13 cellular contexts compared by ENCODE assay signal in the genomic region with DNA sequence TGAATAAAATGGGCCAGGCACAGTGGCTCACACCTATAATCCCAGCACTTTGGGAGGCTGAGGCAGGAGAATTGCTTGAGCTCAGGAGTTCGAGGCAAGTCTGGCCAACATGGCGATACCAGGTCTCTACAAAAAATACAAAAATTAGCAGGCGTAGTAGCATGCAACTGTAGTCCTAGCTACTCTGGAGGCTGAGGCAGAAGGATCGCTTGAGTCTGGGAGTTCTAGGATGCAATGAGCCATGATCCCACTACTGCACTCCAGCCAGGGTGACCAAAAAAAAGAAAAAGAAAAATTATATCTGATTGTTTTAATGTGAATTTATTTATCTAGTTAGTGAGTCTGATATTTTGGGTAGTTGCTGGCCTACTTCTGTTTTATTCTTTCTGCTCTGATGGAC. TPM values are rescaled to one million over a fixed set of nuclear protein-coding genes. Genes with fewer than 3 reads are reported as not detected.
DNase-seq lines count a peak whose midpoint lies in the region; ATAC-seq and TF ChIP-seq lines count a peak whose summit lies in the region.
"Had no signal": no experiment of that assay in that cellular context is flagged by ENCODE, and none has a peak within 500 bp of the region (broad histone marks: within the 10 kb centered on the region; RNA-seq: fewer than 3 reads in every experiment).

No MANE protein-coding gene starts in this region.

- H3K4me1 ChIP-seq in PC-3 (ENCODE audit: insufficient read depth, low read length), result no peaks in the 10 kb centered on the region

- no peak overlapping the region for H3K27ac ChIP-seq in PC-3 (ENCODE audit: low read length)
- H3K27ac ChIP-seq: C4-2B, SK-N-MC had no signal

- no peaks in the 10 kb centered on the region for H3K9me3 Mint-ChIP-seq in dendritic cell treated with granulocyte-macrophage colony-stimulating factor and Interleukin-4, amounts not matched to agents 40 ng/mL and 50 ng/mL, for 4 days
- H3K9me3 Mint-ChIP-seq in type B pancreatic cell, result no peaks in the 10 kb centered on the region
- H3K9me3 Mint-ChIP-seq: memory B cell, naive B cell had no signal

- H3K4me3 Mint-ChIP-seq in dendritic cell treated with granulocyte-macrophage colony-stimulating factor and Interleukin-4, amounts not matched to agents 40 ng/mL and 50 ng/mL, for 4 days, result no peak overlapping the region
- H3K4me3 Mint-ChIP-seq in type B pancreatic cell, result no peak overlapping the region

- no peaks in the 10 kb centered on the region for H3F3A ChIP-seq in PC-3 (ENCODE audit: low read length, unreplicated experiment)

- peak overlapping the region; percentile 73; the same call in 1 of the 2 replicates for H3K4me2 ChIP-seq in PC-3 (ENCODE audit: low read length)

- peak; percentile 46 for DNase-seq in activated effector memory CD4-positive, alpha-beta T cell treated with anti-CD3 and anti-CD28 coated beads, Interleukin-2, amount 50 U/mL, for 16 hours
- DNase-seq in activated effector memory CD4-positive, alpha-beta T cell treated with Interleukin-2 at 50 U/mL for 16 hours, result no peak
- DNase-seq in PC-3 (no peak), type B pancreatic cell (ENCODE audit: extremely low spot score, unreplicated experiment) (no peak), NCI-H1930 (lab: John Stamatoyannopoulos, UW) (no peak), CD1c-positive myeloid dendritic cell (ENCODE audit: extremely low spot score) (no peak)
- no peak for DNase-seq in NK-92 treated with Interleukin-12 subunit alpha and Interleukin-12 subunit beta, amount 100 ng/mL, for 24 hours (lab: John Stamatoyannopoulos, UW)

- no peaks in the 10 kb centered on the region for H3K9me2 ChIP-seq in PC-3 (replicated peaks; ENCODE audit: low read length)

- POLR2A ChIA-PET in PC-3 (lab: Charles Lee; ENCODE audit: unreplicated experiment), result interaction anchor here (1.1 kb wide), 1 partner anchor 272 kb away, joined by 4 read pairs; no protein-coding TSS in a partner anchor

- no peaks in the 10 kb centered on the region for H3K36me3 Mint-ChIP-seq in dendritic cell treated with granulocyte-macrophage colony-stimulating factor and Interleukin-4, amounts not matched to agents 40 ng/mL and 50 ng/mL, for 4 days (ENCODE audit: low read depth)
- H3K36me3 Mint-ChIP-seq in type B pancreatic cell, result no peaks in the 10 kb centered on the region
- H3K36me3 Mint-ChIP-seq: memory B cell, naive B cell had no signal

- H3K27me3 Mint-ChIP-seq in dendritic cell treated with granulocyte-macrophage colony-stimulating factor and Interleukin-4, amounts not matched to agents 40 ng/mL and 50 ng/mL, for 4 days, result peaks cover 4% of the 10 kb centered on the region
- no peaks in the 10 kb centered on the region for H3K27me3 Mint-ChIP-seq in type B pancreatic cell

- H3K36me3 ChIP-seq in PC-3 (ENCODE audit: low read depth, low read length), result no peaks in the 10 kb centered on the region

- no peak overlapping the region for H3K4me3 ChIP-seq in PC-3 (ENCODE audit: low read length)
- H3K4me3 ChIP-seq: adrenal gland, SK-N-MC had no signal

- H3K79me2 ChIP-seq in PC-3 (ENCODE audit: low read length), result no peaks in the 10 kb centered on the region

- H3K9me3 ChIP-seq in PC-3 (ENCODE audit: low read length), result no peaks in the 10 kb centered on the region
- H3K9me3 ChIP-seq: adrenal gland had no signal

- CTCF ChIA-PET in PC-3 (lab: Charles Lee), result interaction anchor here (1.3 kb wide), 1 partner anchor 118 kb away, joined by 3 read pairs; no protein-coding TSS in a partner anchor

- no peak overlapping the region for H2AFZ ChIP-seq in PC-3 (ENCODE audit: low read length)

- H3K4me1 Mint-ChIP-seq in dendritic cell treated with granulocyte-macrophage colony-stimulating factor and Interleukin-4, amounts not matched to agents 40 ng/mL and 50 ng/mL, for 4 days (ENCODE audit: low read depth), result peaks cover 6% of the 10 kb centered on the region
- peaks cover 6% of the 10 kb centered on the region for H3K4me1 Mint-ChIP-seq in type B pancreatic cell (ENCODE audit: unreplicated experiment)

- TF ChIP-seq CTCF in PC-3 (conservative IDR thresholded peaks at IDR 0.05; ENCODE audit: low read depth, low read length), result no peak
- TF ChIP-seq CTCF in type B pancreatic cell (conservative IDR thresholded peaks at IDR 0.05), result no peak

- H3K27ac Mint-ChIP-seq in dendritic cell treated with granulocyte-macrophage colony-stimulating factor and Interleukin-4, amounts not matched to agents 40 ng/mL and 50 ng/mL, for 4 days, result peak overlapping the region; percentile 24
- peak overlapping the region; percentile 5 for H3K27ac Mint-ChIP-seq in type B pancreatic cell
- H3K27ac Mint-ChIP-seq: memory B cell, naive B cell had no signal

- H3K9ac ChIP-seq in PC-3 (ENCODE audit: low read length), result no peak overlapping the region

- peak; percentile 8; the same call in 1 of the 2 replicates for ATAC-seq in PC-3

- no peaks in the 10 kb centered on the region for H3K27me3 ChIP-seq in PC-3 (ENCODE audit: low read length)
- H3K27me3 ChIP-seq: adrenal gland had no signal

- H4K20me1 ChIP-seq in PC-3 (ENCODE audit: low read length), result no peaks in the 10 kb centered on the region

- no TSS peak for BruUV-seq in PC-3 (replicated peaks; lab: Mats Ljungman, UMichigan)

- intact Hi-C loops in PC-3 (cut with micrococcal nuclease), result loop anchor here (1.0 to 5.0 kb wide), 4 partner anchors 30 to 146 kb away; no protein-coding TSS in a partner anchor
- intact Hi-C loops in dendritic cell treated with granulocyte-macrophage colony-stimulating factor and Interleukin-4, amounts not matched to agents 40 ng/mL and 50 ng/mL, for 4 days (cut with micrococcal nuclease), result loop anchor here (5.0 to 10.0 kb wide), 2 partner anchors 279 to 321 kb away; no protein-coding TSS in a partner anchor

RNA-seq across cellular contexts. Expression of gene IL34, which starts 7.0 kb away (rescaled TPM):
- total RNA-seq in PC-3 (2014; rRNA removed) (not detected in 2 replicates), type B pancreatic cell (ENCODE audit: low replicate concordance) (0.40 TPM in 1 of 2 replicates, not detected in the other)

RNA-seq across cellular contexts. Expression of gene MTSS2, which starts 32.4 kb away (rescaled TPM):
- total RNA-seq in PC-3 (2014; rRNA removed) (18.7 and 39.2 TPM in 2 replicates), type B pancreatic cell (ENCODE audit: low replicate concordance) (92.2 and 118 TPM in 2 replicates)
